Comparison of ENCODE assay signal across 32 cellular contexts in genomic region chr12:39966738-39967137, GRCh38.
"Had no signal": no experiment of that assay in that cellular context is flagged by ENCODE, and none has a peak within 500 bp of the region (broad histone marks: within the 10 kb centered on the region; RNA-seq: fewer than 3 reads in every experiment).

No MANE protein-coding gene starts in this region.

- ATAC-seq: activated naive CD8-positive, alpha-beta T cell treated with anti-CD3 and anti-CD28 coated beads, Interleukin-2, amount 50 U/mL, for 24 hours; gastrocnemius medialis; left cardiac atrium; naive thymus-derived CD4-positive, alpha-beta T cell; psoas muscle; stimulated activated memory B cell treated with anti-CD40 and anti-IgM and Interleukin-4, amounts not matched to agents 10 μg/mL and 1 μg/mL and 100 μg/mL, for 72 hours; stimulated activated naive CD8-positive, alpha-beta T cell treated with anti-CD3 and anti-CD28 coated beads, Interleukin-15, amount 100 ng/mL, for 72 hours; upper lobe of right lung had no signal

- H3K9me3 Mint-ChIP-seq: activated CD4-positive, alpha-beta memory T cell treated with anti-CD3 and anti-CD28 coated beads, Interleukin-2, amount 10 ng/mL, durations not matched to agents 7 days and 5 days; activated CD4-positive, alpha-beta T cell treated with anti-CD3 and anti-CD28 coated beads, Interleukin-2, amount 10 ng/mL, durations not matched to agents 24 days and 14 days; central memory CD8-positive, alpha-beta T cell had no signal

- H3K27ac Mint-ChIP-seq: activated CD4-positive, alpha-beta memory T cell treated with anti-CD3 and anti-CD28 coated beads, Interleukin-2, amount 10 ng/mL, durations not matched to agents 7 days and 5 days; activated CD4-positive, alpha-beta T cell treated with anti-CD3 and anti-CD28 coated beads, Interleukin-2, amount 10 ng/mL, durations not matched to agents 24 days and 14 days; activated naive CD8-positive, alpha-beta T cell treated with anti-CD3 and anti-CD28 coated beads, Interleukin-2, amount 50 U/mL, for 24 hours; activated T-cell treated with anti-CD3 and anti-CD28 coated beads, Interleukin-2, amount 50 U/mL, for 24 hours; naive thymus-derived CD4-positive, alpha-beta T cell; stimulated activated memory B cell treated with anti-CD40 and anti-IgM and Interleukin-4, amounts not matched to agents 10 μg/mL and 1 μg/mL and 100 μg/mL, for 72 hours; stimulated activated naive CD8-positive, alpha-beta T cell treated with anti-CD3 and anti-CD28 coated beads, Interleukin-15, amount 100 ng/mL, for 72 hours had no signal

- DNase-seq: activated CD4-positive, alpha-beta memory T cell treated with anti-CD3 and anti-CD28 coated beads, Interleukin-2, amount 10 ng/mL, durations not matched to agents 7 days and 5 days; activated CD4-positive, alpha-beta T cell treated with anti-CD3 and anti-CD28 coated beads, Interleukin-2, amount 10 ng/mL, durations not matched to agents 24 days and 14 days; activated CD8-positive, alpha-beta memory T cell treated with anti-CD3 and anti-CD28 coated beads, Interleukin-2, amount 50 U/mL, for 48 hours; activated gamma-delta T cell; activated naive CD4-positive, alpha-beta T cell treated with anti-CD3 and anti-CD28 coated beads, Interleukin-2, amount 50 U/mL, for 16 hours; activated naive CD8-positive, alpha-beta T cell treated with anti-CD3 and anti-CD28 coated beads, Interleukin-2, amount 50 U/mL, for 24 hours; activated T-cell treated with anti-CD3 and anti-CD28 coated beads, Interleukin-2, amount 50 U/mL, for 24 hours; colonic mucosa; effector CD8-positive, alpha-beta T cell; gastrocnemius medialis; hippocampal formation; left cardiac atrium; mammary epithelial cell; midbrain; naive thymus-derived CD4-positive, alpha-beta T cell; occipital lobe; psoas muscle; sigmoid colon; small intestine; stimulated activated CD4-positive, alpha-beta T cell treated with anti-CD3 and anti-CD28 coated beads, Interleukin-1b, Interleukin-23, amount 100 ng/mL, for 48 hours; stimulated activated CD4-positive, alpha-beta T cell treated with anti-CD3 and anti-CD28 coated beads, Interleukin-4, amount 100 ng/mL, for 4 hours; stimulated activated CD8-positive, alpha-beta memory T cell treated with anti-CD3 and anti-CD28 coated beads, Interleukin-4, amount 100 ng/mL, for 48 hours; stimulated activated naive CD8-positive, alpha-beta T cell treated with anti-CD3 and anti-CD28 coated beads, Interleukin-15, amount 100 ng/mL, for 72 hours; substantia nigra; thyroid gland; upper lobe of right lung had no signal

- H3K27me3 Mint-ChIP-seq: activated CD4-positive, alpha-beta memory T cell treated with anti-CD3 and anti-CD28 coated beads, Interleukin-2, amount 10 ng/mL, durations not matched to agents 7 days and 5 days; activated CD4-positive, alpha-beta T cell treated with anti-CD3 and anti-CD28 coated beads, Interleukin-2, amount 10 ng/mL, durations not matched to agents 24 days and 14 days; activated naive CD8-positive, alpha-beta T cell treated with anti-CD3 and anti-CD28 coated beads, Interleukin-2, amount 50 U/mL, for 24 hours; activated T-cell treated with anti-CD3 and anti-CD28 coated beads, Interleukin-2, amount 50 U/mL, for 24 hours; central memory CD8-positive, alpha-beta T cell; naive thymus-derived CD4-positive, alpha-beta T cell; stimulated activated memory B cell treated with anti-CD40 and anti-IgM and Interleukin-4, amounts not matched to agents 10 μg/mL and 1 μg/mL and 100 μg/mL, for 72 hours; stimulated activated naive CD8-positive, alpha-beta T cell treated with anti-CD3 and anti-CD28 coated beads, Interleukin-15, amount 100 ng/mL, for 72 hours had no signal

- FAIRE-seq: bronchial epithelial cell, keratinocyte, small intestine, TTC549 had no signal

- H3K4me3 Mint-ChIP-seq: activated CD4-positive, alpha-beta memory T cell treated with anti-CD3 and anti-CD28 coated beads, Interleukin-2, amount 10 ng/mL, durations not matched to agents 7 days and 5 days; activated CD4-positive, alpha-beta T cell treated with anti-CD3 and anti-CD28 coated beads, Interleukin-2, amount 10 ng/mL, durations not matched to agents 24 days and 14 days; activated naive CD8-positive, alpha-beta T cell treated with anti-CD3 and anti-CD28 coated beads, Interleukin-2, amount 50 U/mL, for 24 hours; activated T-cell treated with anti-CD3 and anti-CD28 coated beads, Interleukin-2, amount 50 U/mL, for 24 hours; central memory CD8-positive, alpha-beta T cell; naive thymus-derived CD4-positive, alpha-beta T cell; neural crest cell; stimulated activated memory B cell treated with anti-CD40 and anti-IgM and Interleukin-4, amounts not matched to agents 10 μg/mL and 1 μg/mL and 100 μg/mL, for 72 hours; stimulated activated naive CD8-positive, alpha-beta T cell treated with anti-CD3 and anti-CD28 coated beads, Interleukin-15, amount 100 ng/mL, for 72 hours had no signal

- H3K4me1 Mint-ChIP-seq: activated CD4-positive, alpha-beta memory T cell treated with anti-CD3 and anti-CD28 coated beads, Interleukin-2, amount 10 ng/mL, durations not matched to agents 7 days and 5 days; activated CD4-positive, alpha-beta T cell treated with anti-CD3 and anti-CD28 coated beads, Interleukin-2, amount 10 ng/mL, durations not matched to agents 24 days and 14 days; activated naive CD8-positive, alpha-beta T cell treated with anti-CD3 and anti-CD28 coated beads, Interleukin-2, amount 50 U/mL, for 24 hours; central memory CD8-positive, alpha-beta T cell; naive thymus-derived CD4-positive, alpha-beta T cell; neural crest cell; stimulated activated memory B cell treated with anti-CD40 and anti-IgM and Interleukin-4, amounts not matched to agents 10 μg/mL and 1 μg/mL and 100 μg/mL, for 72 hours; stimulated activated naive CD8-positive, alpha-beta T cell treated with anti-CD3 and anti-CD28 coated beads, Interleukin-15, amount 100 ng/mL, for 72 hours had no signal
